In genomic region chr3:182482692-182483091, GRCh38 we compare ENCODE assay signal across 11 cellular contexts.
"Had no signal": no experiment of that assay in that cellular context is flagged by ENCODE, and none has a peak within 500 bp of the region (broad histone marks: within the 10 kb centered on the region; RNA-seq: fewer than 3 reads in every experiment).

No MANE protein-coding gene starts in this region.

- H3K4me3 ChIP-seq: body of pancreas, gastroesophageal sphincter, right atrium auricular region, skin epidermis, uterus had no signal

- ATAC-seq: body of pancreas; effector memory CD8-positive, alpha-beta T cell; gastroesophageal sphincter had no signal

- H3K4me1 ChIP-seq: body of pancreas, right atrium auricular region, uterus had no signal

- DNase-seq: activated effector memory CD4-positive, alpha-beta T cell treated with Interleukin-2 at 50 U/mL for 16 hours; activated T-cell treated with anti-CD3 and anti-CD28 coated beads, Interleukin-2, amount 50 U/mL, for 1 hour; amniotic stem cell; body of pancreas; effector memory CD8-positive, alpha-beta T cell; kidney; uterus had no signal

- H3K36me3 ChIP-seq: gastroesophageal sphincter, right atrium auricular region, uterus had no signal

- H3K27ac ChIP-seq: body of pancreas, epithelial cell of prostate, right atrium auricular region, skin epidermis, uterus had no signal

- H3K27me3 ChIP-seq: body of pancreas, gastroesophageal sphincter, right atrium auricular region had no signal

- FAIRE-seq: kidney had no signal

- H3K9me3 ChIP-seq: body of pancreas, gastroesophageal sphincter, right atrium auricular region, uterus had no signal
